24 cellular contexts compared by ENCODE assay signal in the genomic region with DNA sequence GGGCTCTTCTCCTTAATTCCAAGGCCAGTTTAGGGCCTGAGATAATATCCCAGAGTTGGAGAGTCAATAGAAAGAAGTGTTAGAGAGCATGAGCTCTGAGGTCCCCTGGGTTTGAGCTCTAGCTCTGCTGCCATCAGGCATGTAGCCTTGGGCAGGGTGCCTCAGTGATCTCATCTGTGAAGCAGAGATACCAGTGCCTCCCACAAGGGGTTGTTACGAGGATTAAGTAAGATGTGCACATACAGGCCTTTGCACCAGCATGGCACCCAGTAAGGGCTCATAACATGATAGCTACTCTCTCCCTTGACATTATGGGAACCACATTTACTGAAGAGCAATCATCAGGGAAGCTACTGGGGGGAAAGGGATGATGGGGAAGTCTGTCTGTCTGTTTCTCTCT.
"Had no signal": no experiment of that assay in that cellular context is flagged by ENCODE, and none has a peak within 500 bp of the region (broad histone marks: within the 10 kb centered on the region; RNA-seq: fewer than 3 reads in every experiment).

No MANE protein-coding gene starts in this region.

- H3K27ac ChIP-seq: brain microvascular endothelial cell, dorsolateral prefrontal cortex, epithelial cell of prostate, right atrium auricular region, transverse colon, vagina, WERI-Rb-1 had no signal

- H3K27ac Mint-ChIP-seq: activated CD4-positive, alpha-beta memory T cell treated with anti-CD3 and anti-CD28 coated beads for 36 hours; activated naive CD4-positive, alpha-beta T cell treated with anti-CD3 and anti-CD28 coated beads for 36 hours; activated T-helper 2 cell treated with anti-CD3 and anti-CD28 coated beads, Interferon-gamma antibody, Interleukin-2, Interleukin-4, amounts not matched to agents 10 μg/mL and 5 μg/mL and 100 μg/mL, durations not matched to agents 14 hours and 24 hours and 36 hours; progenitor cell of endocrine pancreas; stimulated activated naive CD8-positive, alpha-beta T cell treated with anti-CD3 and anti-CD28 coated beads, Interleukin-15, Interleukin-2, amounts not matched to agents 100 ng/mL and 50 ng/mL, for 24 hours had no signal

- H3K27me3 Mint-ChIP-seq: activated CD4-positive, alpha-beta memory T cell treated with anti-CD3 and anti-CD28 coated beads for 36 hours; stimulated activated naive CD8-positive, alpha-beta T cell treated with anti-CD3 and anti-CD28 coated beads, Interleukin-15, Interleukin-2, amounts not matched to agents 100 ng/mL and 50 ng/mL, for 24 hours had no signal

- ATAC-seq: left lobe of liver had no signal

- H3K9me3 ChIP-seq: right atrium auricular region, transverse colon, vagina had no signal

- H3K36me3 Mint-ChIP-seq: activated CD4-positive, alpha-beta memory T cell treated with anti-CD3 and anti-CD28 coated beads for 36 hours had no signal

- DNase-seq: activated CD4-positive, alpha-beta memory T cell treated with anti-CD3 and anti-CD28 coated beads for 36 hours; activated naive CD4-positive, alpha-beta T cell treated with anti-CD3 and anti-CD28 coated beads for 36 hours; activated T-cell treated with anti-CD3 and anti-CD28 coated beads, Interleukin-2, amount 50 U/mL, for 1 hour; aorta; brain microvascular endothelial cell; central memory CD4-positive, alpha-beta T cell; dorsolateral prefrontal cortex; foreskin melanocyte; glutamatergic neuron; hippocampal formation; islet precursor cell; mammary epithelial cell; small intestine; stimulated activated CD4-positive, alpha-beta T cell treated with anti-CD3 and anti-CD28 coated beads, Interleukin-15, amount 100 ng/mL, for 24 hours; stimulated activated CD4-positive, alpha-beta T cell treated with anti-CD3 and anti-CD28 coated beads, Interleukin-2, amount 100 ng/mL, for 48 hours; transverse colon; WERI-Rb-1 had no signal

- H3K4me3 Mint-ChIP-seq: activated CD4-positive, alpha-beta memory T cell treated with anti-CD3 and anti-CD28 coated beads for 36 hours; activated naive CD4-positive, alpha-beta T cell treated with anti-CD3 and anti-CD28 coated beads for 36 hours; stimulated activated naive CD8-positive, alpha-beta T cell treated with anti-CD3 and anti-CD28 coated beads, Interleukin-15, Interleukin-2, amounts not matched to agents 100 ng/mL and 50 ng/mL, for 24 hours had no signal

- H3K4me3 ChIP-seq: dorsolateral prefrontal cortex, right atrium auricular region, transverse colon, vagina had no signal

- H3K9me3 Mint-ChIP-seq: activated CD4-positive, alpha-beta memory T cell treated with anti-CD3 and anti-CD28 coated beads for 36 hours; activated naive CD4-positive, alpha-beta T cell treated with anti-CD3 and anti-CD28 coated beads for 36 hours; activated T-helper 2 cell treated with anti-CD3 and anti-CD28 coated beads, Interferon-gamma antibody, Interleukin-2, Interleukin-4, amounts not matched to agents 10 μg/mL and 5 μg/mL and 100 μg/mL, durations not matched to agents 14 hours and 24 hours and 36 hours; stimulated activated naive CD8-positive, alpha-beta T cell treated with anti-CD3 and anti-CD28 coated beads, Interleukin-15, Interleukin-2, amounts not matched to agents 100 ng/mL and 50 ng/mL, for 24 hours had no signal

- H3K36me3 ChIP-seq: brain microvascular endothelial cell, right atrium auricular region, transverse colon, vagina, WERI-Rb-1 had no signal

- H3K4me1 ChIP-seq: right atrium auricular region, transverse colon, vagina had no signal

- H3K27me3 ChIP-seq: dorsolateral prefrontal cortex, right atrium auricular region, transverse colon, vagina had no signal
